Comparison of ENCODE assay signal across 1 cellular context in genomic region chr15:90859234-90860131, GRCh38.
A peak's percentile ranks its signal among the peaks of the same experiment; 100 is the strongest.
TF ChIP-seq lines count a peak whose summit lies in the region.

No MANE protein-coding gene starts in this region.

TF ChIP-seq in HEK293, 187 proteins besides CTCF, POLR2A, EP300 and RAD21 (continued from another document):
- TF ChIP-seq ZNF449 (tag by site-specific recombination; IDR thresholded peaks at IDR 0.05) (peak; percentile 63), ZBTB17 (tag by site-specific recombination; IDR thresholded peaks at IDR 0.05) (0 out of 2 replicates have a peak, but pooled peaks have one; percentile 12)
TF ChIP-seq in HEK293: peak in this region for 3.
